In the genomic region with DNA sequence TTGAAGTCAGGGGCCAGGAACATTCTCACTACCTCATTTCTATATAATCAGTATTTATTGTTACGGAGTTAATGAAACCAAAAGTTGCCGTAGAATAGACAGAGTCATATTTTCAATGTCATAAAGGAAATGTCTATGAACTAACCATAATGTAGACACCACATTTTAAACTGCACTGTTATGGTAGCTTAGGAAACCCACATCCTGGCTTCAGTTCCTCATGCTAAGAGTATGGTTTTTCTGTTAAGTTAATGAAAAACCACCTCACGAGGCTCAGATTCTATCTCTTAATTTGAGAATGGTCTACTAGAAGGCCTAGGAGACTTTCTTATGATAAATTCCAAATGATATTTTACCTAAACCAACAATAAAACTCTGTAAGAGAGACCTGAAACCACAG, we compare ENCODE assay signal across 7 cellular contexts.
DNase-seq lines count a peak whose midpoint lies in the region; ATAC-seq and TF ChIP-seq lines count a peak whose summit lies in the region.

No MANE protein-coding gene starts in this region.

- H3K27me3 Mint-ChIP-seq in immature natural killer cell (ENCODE audit: low read depth in 3 of 3) (peaks cover 0 to 1% (median 1%) of the 10 kb centered on the region in 3 donors), endodermal cell (ENCODE audit: insufficient read depth) (no peaks in the 10 kb centered on the region)

- H3K4me1 Mint-ChIP-seq in immature natural killer cell, result peaks cover 39 to 42% of the 10 kb centered on the region in 2 donors
- no peaks in the 10 kb centered on the region for H3K4me1 Mint-ChIP-seq in endodermal cell

- ATAC-seq in GM18858 (IDR thresholded peaks at IDR 0.05; ENCODE audit: unreplicated experiment) (peak; percentile 100), GM21526 (IDR thresholded peaks at IDR 0.05; ENCODE audit: low FRiP score, unreplicated experiment) (peak; percentile 100), HG03469 (IDR thresholded peaks at IDR 0.05; ENCODE audit: unreplicated experiment) (peak; percentile 100)

- H3K4me3 ChIP-seq in endodermal cell (ENCODE audit: low read length), result no peak overlapping the region
- no peak overlapping the region for H3K4me3 ChIP-seq in coronary artery

- no peaks in the 10 kb centered on the region for H3K4me1 ChIP-seq in endodermal cell (ENCODE audit: control insufficient read depth, insufficient read depth, low read length)

- H3K27ac ChIP-seq in endodermal cell (ENCODE audit: low read depth, low read length) (no peak overlapping the region), coronary artery (no peak overlapping the region)

- H3K9me3 ChIP-seq in endodermal cell (ENCODE audit: control insufficient read depth, low read length), result no peaks in the 10 kb centered on the region

- peaks cover 0 to 2% (median 0%) of the 10 kb centered on the region in 6 donors for H3K9me3 Mint-ChIP-seq in immature natural killer cell
- no peaks in the 10 kb centered on the region for H3K9me3 Mint-ChIP-seq in endodermal cell

- H3K27ac Mint-ChIP-seq in immature natural killer cell, result peak overlapping the region; percentile 47 to 92 (median 85)
- no peak overlapping the region for H3K27ac Mint-ChIP-seq in endodermal cell

- DNase-seq in immature natural killer cell (peak; percentile 53 to 64 (median 61)), endodermal cell (no peak), DMS53 (lab: John Stamatoyannopoulos, UW) (no peak), coronary artery (ENCODE audit: low spot score) (no peak)

- 87% methylated on average over 3 of the region's 3 CpGs; no CpG with 5 or more reads in 1 of the 2 experiments for WGBS in endodermal cell (ENCODE audit: insufficient coverage in 1 of 2, insufficient read length in 1 of 2), 2 experiments

- TF ChIP-seq CTCF in endodermal cell (conservative IDR thresholded peaks at IDR 0.05) (no peak), coronary artery (IDR thresholded peaks at IDR 0.05) (no peak)

- H3K4me3 Mint-ChIP-seq in immature natural killer cell (peak overlapping the region; percentile 70 to 79 (median 74)), endodermal cell (no peak overlapping the region)

- H3K36me3 Mint-ChIP-seq in immature natural killer cell (no peaks in the 10 kb centered on the region), endodermal cell (ENCODE audit: low read depth) (no peaks in the 10 kb centered on the region)

- H3K9ac ChIP-seq in endodermal cell (ENCODE audit: extremely low read depth, low read length, poor library complexity, severe bottlenecking), result no peak overlapping the region

- no peaks in the 10 kb centered on the region for H3K36me3 ChIP-seq in endodermal cell (ENCODE audit: control insufficient read depth, insufficient read depth, low read length)

- no peaks in the 10 kb centered on the region for H3K27me3 ChIP-seq in endodermal cell (ENCODE audit: control insufficient read depth, insufficient read depth, low read length, poor library complexity, severe bottlenecking)

Comparison
In these comparisons a context has a peak if more than half of its experiments do, and no peak if none do; other contexts are left out.
1. DNase-seq: peak in immature natural killer cell (3 of 3); none in endodermal cell (single experiment), DMS53 (single experiment) and coronary artery (single experiment).
2. Peak in every context shown above with its lines, with median percentiles within 50 percentile points of each other: ATAC-seq.